8 cellular contexts compared by ENCODE assay signal in the genomic region with DNA sequence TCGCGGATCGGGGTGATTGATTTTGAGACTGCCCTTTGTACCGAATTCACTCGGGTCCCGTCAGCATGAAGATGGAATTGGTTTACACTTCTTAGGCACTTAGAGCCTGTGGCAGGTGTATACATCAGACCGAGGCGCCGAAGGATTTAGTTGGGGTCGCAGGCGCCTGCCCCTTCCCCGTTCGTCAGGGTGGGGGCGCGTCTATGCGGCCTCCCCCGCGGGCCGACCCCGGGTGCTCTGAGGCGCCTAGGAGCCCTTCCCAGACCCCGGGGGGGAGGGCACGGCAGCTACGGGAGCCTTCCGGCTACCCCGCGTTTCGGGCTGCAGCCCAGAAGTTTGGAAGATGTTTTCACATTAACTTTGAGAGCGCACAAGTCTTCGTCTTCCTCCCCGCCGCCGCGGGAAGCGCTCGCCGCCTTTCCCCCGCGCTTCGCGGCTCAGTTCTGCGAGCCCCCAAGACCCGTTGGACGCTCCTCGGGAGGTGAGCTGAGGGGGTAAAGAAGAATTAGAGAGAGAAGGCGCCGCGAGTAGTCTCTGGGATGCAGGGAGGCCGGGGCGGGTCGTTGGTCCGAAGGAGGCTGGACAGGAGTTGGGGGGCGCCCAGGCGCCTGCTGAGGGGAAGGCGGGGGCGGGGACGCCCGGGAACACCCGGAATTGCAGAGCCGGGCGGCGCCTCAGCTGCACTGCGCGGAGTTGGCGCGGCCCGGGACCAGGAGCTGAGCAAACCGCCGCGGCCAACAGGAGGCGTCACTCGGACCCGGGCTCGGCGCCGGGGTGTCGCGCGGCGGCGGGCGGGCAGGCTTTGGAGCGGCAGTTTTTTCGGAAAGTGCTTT. TPM values are rescaled to one million over a fixed set of nuclear protein-coding genes. Genes with fewer than 3 reads are reported as not detected.
DNase-seq lines count a peak whose midpoint lies in the region; ATAC-seq and TF ChIP-seq lines count a peak whose summit lies in the region.

No MANE protein-coding gene starts in this region.

- no peak for TF ChIP-seq CTCF in activated CD8-positive, alpha-beta T cell treated with anti-CD3 and anti-CD28 coated beads for 36 hours (IDR thresholded peaks at IDR 0.05)

- CTCF ChIA-PET in activated CD8-positive, alpha-beta T cell treated with anti-CD3 and anti-CD28 coated beads for 36 hours (lab: Charles Lee), result interaction anchor here (0.6 to 3.8 kb wide), 13 partner anchors 10 to 468 kb away, joined by 3 to 28 read pairs (median 3); a partner anchor contains a TSS

- DNase-seq in NCI-H1417 (lab: John Stamatoyannopoulos, UW), result peak; percentile 16 to 86 (median 84)
- DNase-seq in NCI-H1417 treated with DMSO at 0.1 percent for 48 hours (lab: John Stamatoyannopoulos, UW), result no peak
- peak; percentile 27 for DNase-seq in NCI-H146 treated with DMSO at 0.1 percent for 48 hours (lab: John Stamatoyannopoulos, UW; ENCODE audit: unreplicated experiment)
- DNase-seq in activated CD8-positive, alpha-beta T cell treated with anti-CD3 and anti-CD28 coated beads for 36 hours, result peak; percentile 39
- DNase-seq in effector memory CD8-positive, alpha-beta T cell, result peak; percentile 29 to 46 (median 40)
- peak; percentile 31 to 65 for DNase-seq in memory B cell (ENCODE audit: low spot score in 2 of 2)
- peak in 2 of 3 donors; percentile 7 to 33 for DNase-seq in stimulated activated CD4-positive, alpha-beta T cell treated with anti-CD3 and anti-CD28 coated beads, TNF-alpha, amount 100 ng/mL, for 48 hours (ENCODE audit: low read depth in 3 of 3)

- peak overlapping the region; percentile 86 for H3K27ac Mint-ChIP-seq in activated CD8-positive, alpha-beta T cell treated with anti-CD3 and anti-CD28 coated beads for 36 hours
- peak overlapping the region; percentile 98 for H3K27ac Mint-ChIP-seq in effector memory CD8-positive, alpha-beta T cell
- peak overlapping the region; percentile 93 for H3K27ac Mint-ChIP-seq in memory B cell

- H3K9me3 Mint-ChIP-seq in activated CD8-positive, alpha-beta T cell treated with anti-CD3 and anti-CD28 coated beads for 36 hours, result no peaks in the 10 kb centered on the region
- no peaks in the 10 kb centered on the region for H3K9me3 Mint-ChIP-seq in effector memory CD8-positive, alpha-beta T cell
- no peaks in the 10 kb centered on the region for H3K9me3 Mint-ChIP-seq in memory B cell

- peaks cover 38% of the 10 kb centered on the region for H3K4me1 Mint-ChIP-seq in activated CD8-positive, alpha-beta T cell treated with anti-CD3 and anti-CD28 coated beads for 36 hours (ENCODE audit: low read depth)
- peaks cover 39 to 52% of the 10 kb centered on the region in 2 donors for H3K4me1 Mint-ChIP-seq in effector memory CD8-positive, alpha-beta T cell (ENCODE audit: low read depth in 2 of 2)
- H3K4me1 Mint-ChIP-seq in memory B cell, result peaks cover 30% of the 10 kb centered on the region

- H3K4me3 Mint-ChIP-seq in activated CD8-positive, alpha-beta T cell treated with anti-CD3 and anti-CD28 coated beads for 36 hours, result peak overlapping the region; percentile 93
- H3K4me3 Mint-ChIP-seq in effector memory CD8-positive, alpha-beta T cell, result peak overlapping the region; percentile 92 to 94
- peak overlapping the region; percentile 90 for H3K4me3 Mint-ChIP-seq in memory B cell

- H3K27me3 Mint-ChIP-seq in activated CD8-positive, alpha-beta T cell treated with anti-CD3 and anti-CD28 coated beads for 36 hours, result peaks cover 2% of the 10 kb centered on the region
- no peaks in the 10 kb centered on the region for H3K27me3 Mint-ChIP-seq in effector memory CD8-positive, alpha-beta T cell
- no peaks in the 10 kb centered on the region for H3K27me3 Mint-ChIP-seq in memory B cell

- H3K36me3 Mint-ChIP-seq in activated CD8-positive, alpha-beta T cell treated with anti-CD3 and anti-CD28 coated beads for 36 hours (ENCODE audit: low read depth), result peaks cover 38% of the 10 kb centered on the region
- peaks cover 63% of the 10 kb centered on the region for H3K36me3 Mint-ChIP-seq in effector memory CD8-positive, alpha-beta T cell (ENCODE audit: insufficient read depth)
- H3K36me3 Mint-ChIP-seq in memory B cell, result peaks cover 12% of the 10 kb centered on the region

- peak; percentile 2 for ATAC-seq in activated CD8-positive, alpha-beta T cell treated with anti-CD3 and anti-CD28 coated beads for 36 hours
- ATAC-seq in effector memory CD8-positive, alpha-beta T cell (replicated peaks), result peak; percentile 2
- ATAC-seq in memory B cell (ENCODE audit: low read depth) (peak; percentile 7), GM18861 (IDR thresholded peaks at IDR 0.05; ENCODE audit: unreplicated experiment) (no peak)

- POLR2A ChIA-PET in activated CD8-positive, alpha-beta T cell treated with anti-CD3 and anti-CD28 coated beads for 36 hours (lab: Charles Lee), result interaction anchor here (0.6 to 3.6 kb wide), 8 partner anchors 8 to 485 kb away, joined by 3 to 29 read pairs (median 6); a partner anchor contains a TSS

- intact Hi-C loops in activated CD8-positive, alpha-beta T cell treated with anti-CD3 and anti-CD28 coated beads for 36 hours (cut with micrococcal nuclease), result loop anchor here (2.0 to 5.0 kb wide), 5 partner anchors 58 to 457 kb away; a partner anchor contains a TSS

RNA-seq across cellular contexts. Expression of a gene that starts 0.7 kb away (rescaled TPM):
- 10 to 100 TPM; 28.0 to 30.0 TPM for total RNA-seq in activated CD8-positive, alpha-beta T cell treated with anti-CD3 and anti-CD28 coated beads for 36 hours
